11 cellular contexts compared by ENCODE assay signal in genomic region chr6:137493218-137494038, GRCh38. TPM values are rescaled to one million over a fixed set of nuclear protein-coding genes. Genes with fewer than 3 reads are reported as not detected.
DNase-seq lines count a peak whose midpoint lies in the region; ATAC-seq and TF ChIP-seq lines count a peak whose summit lies in the region.
"Had no signal": no experiment of that assay in that cellular context is flagged by ENCODE, and none has a peak within 500 bp of the region (broad histone marks: within the 10 kb centered on the region; RNA-seq: fewer than 3 reads in every experiment).

No MANE protein-coding gene starts in this region.

- H3K4me1 ChIP-seq in CD8-positive, alpha-beta T cell (ENCODE audit: insufficient read depth, low read length) = peaks cover 73% of the 10 kb centered on the region
- H3K4me1 ChIP-seq in ascending aorta (peaks cover 0 to 18% of the 10 kb centered on the region in 2 donors), mucosa of descending colon (ENCODE audit: low read depth) (peaks cover 18% of the 10 kb centered on the region)

- H3K36me3 Mint-ChIP-seq in CD8-positive, alpha-beta T cell = no peaks in the 10 kb centered on the region
- peaks cover 5% of the 10 kb centered on the region for H3K36me3 Mint-ChIP-seq in IgD-negative memory B cell

- peak in 3 of 7 experiments; percentile 15 to 60 (median 24) for DNase-seq in CD8-positive, alpha-beta T cell
- no peak for DNase-seq in ascending aorta (ENCODE audit: low spot score in 2 of 2)
- peak; percentile 39 to 60 (median 57) for DNase-seq in mucosa of descending colon
- DNase-seq in NK-92 treated with Interleukin-12 subunit alpha and Interleukin-12 subunit beta, amount 100 ng/mL, for 24 hours (lab: John Stamatoyannopoulos, UW) = no peak
- DNase-seq in 8988T = no peak
- DNase-seq in DMS79 treated with DMSO at 0.1 percent for 48 hours (lab: John Stamatoyannopoulos, UW) = no peak

- H3K27ac Mint-ChIP-seq in CD8-positive, alpha-beta T cell = no peak overlapping the region
- peak overlapping the region in 2 of 3 donors; percentile 67 to 89 for H3K27ac Mint-ChIP-seq in IgD-negative memory B cell

- ATAC-seq in CD8-positive, alpha-beta T cell = no peak
- ATAC-seq in mucosa of descending colon (peak; percentile 65), HG03520 (IDR thresholded peaks at IDR 0.05; ENCODE audit: unreplicated experiment) (no peak)

- peaks cover 86% of the 10 kb centered on the region for H3K27me3 Mint-ChIP-seq in CD8-positive, alpha-beta T cell (ENCODE audit: low read depth)
- H3K27me3 Mint-ChIP-seq in IgD-negative memory B cell = peaks cover 85% of the 10 kb centered on the region

- peaks cover 2% of the 10 kb centered on the region for H3K9me3 Mint-ChIP-seq in CD8-positive, alpha-beta T cell
- peaks cover 0 to 11% (median 0%) of the 10 kb centered on the region in 3 donors for H3K9me3 Mint-ChIP-seq in IgD-negative memory B cell

- intact Hi-C loops in CD8-positive, alpha-beta T cell (cut with DNase I, micrococcal nuclease) = loop anchor here in 1 of 2 experiments (10.0 kb wide), 1 partner anchor 149 kb away; no protein-coding TSS in a partner anchor
- intact Hi-C loops in ascending aorta (cut with DNase I) = no loop called here
- intact Hi-C loops in mucosa of descending colon (cut with DNase I, micrococcal nuclease) = no loop called here

- no peaks in the 10 kb centered on the region for H3K36me3 ChIP-seq in CD8-positive, alpha-beta T cell (ENCODE audit: insufficient read depth, low read length)
- no peaks in the 10 kb centered on the region for H3K36me3 ChIP-seq in ascending aorta
- H3K36me3 ChIP-seq in mucosa of descending colon (ENCODE audit: low read depth) = no peaks in the 10 kb centered on the region

- CTCF ChIA-PET in CD8-positive, alpha-beta T cell (lab: Charles Lee) = interaction anchor here (0.6 to 1.4 kb wide), 3 partner anchors 24 to 97 kb away, joined by 3 to 5 read pairs (median 3); no protein-coding TSS in a partner anchor

- peaks cover 93% of the 10 kb centered on the region for H3K27me3 ChIP-seq in CD8-positive, alpha-beta T cell (ENCODE audit: insufficient read depth, low read length)
- H3K27me3 ChIP-seq in ascending aorta = peaks cover 15% of the 10 kb centered on the region

- TF ChIP-seq CTCF in CD8-positive, alpha-beta T cell (IDR thresholded peaks at IDR 0.05) = no peak
- TF ChIP-seq CTCF in ascending aorta (IDR thresholded peaks at IDR 0.05) (no peak), mucosa of descending colon (IDR thresholded peaks at IDR 0.05) (no peak)

- H3K4me3 Mint-ChIP-seq in CD8-positive, alpha-beta T cell = peak overlapping the region; percentile 66
- peak overlapping the region in 3 of 4 donors; percentile 23 to 85 (median 63) for H3K4me3 Mint-ChIP-seq in IgD-negative memory B cell

- POLR2A ChIA-PET in CD8-positive, alpha-beta T cell (lab: Charles Lee) = no interaction called here

- H3K4me3 ChIP-seq in CD8-positive, alpha-beta T cell (ENCODE audit: low read depth, low read length) = peak overlapping the region; percentile 7
- H3K4me3 ChIP-seq in ascending aorta (peak overlapping the region; percentile 21 to 40), mucosa of descending colon (no peak overlapping the region)

- H3K4me1 Mint-ChIP-seq in CD8-positive, alpha-beta T cell (ENCODE audit: low read depth) = peaks cover 62% of the 10 kb centered on the region
- peaks cover 8 to 36% (median 30%) of the 10 kb centered on the region in 3 donors for H3K4me1 Mint-ChIP-seq in IgD-negative memory B cell

- no peak overlapping the region for H3K27ac ChIP-seq in CD8-positive, alpha-beta T cell (ENCODE audit: low read depth, low read length)
- no peak overlapping the region for H3K27ac ChIP-seq in ascending aorta

- H3K9me3 ChIP-seq in CD8-positive, alpha-beta T cell (ENCODE audit: low read length) = no peaks in the 10 kb centered on the region
- H3K9me3 ChIP-seq in ascending aorta = no peaks in the 10 kb centered on the region
- no peaks in the 10 kb centered on the region for H3K9me3 ChIP-seq in mucosa of descending colon

RNA-seq across cellular contexts. Expression of gene OLIG3, which starts 0.8 kb away (rescaled TPM):
- total RNA-seq in CD8-positive, alpha-beta T cell = not detected
- not detected for polyA plus RNA-seq in IgD-negative memory B cell
- total RNA-seq in ascending aorta = not detected
- total RNA-seq in mucosa of descending colon = not detected
- total RNA-seq: G401, renal cortical epithelial cell, temporal lobe had no signal

Comparison
In these comparisons a context has a peak if more than half of its experiments do, and no peak if none do; other contexts are left out.
1. DNase-seq: peak in mucosa of descending colon (3 of 3); none in ascending aorta (0 of 2), NK-92 treated with Interleukin-12 subunit alpha and Interleukin-12 subunit beta, amount 100 ng/mL, for 24 hours (single experiment), 8988T (single experiment) and DMS79 treated with DMSO at 0.1 percent for 48 hours (single experiment).